ENCODE assay signal across 9 cellular contexts in genomic region chr20:34710568-34710839, GRCh38. TPM values are rescaled to one million over a fixed set of nuclear protein-coding genes. Genes with fewer than 3 reads are reported as not detected.
DNase-seq lines count a peak whose midpoint lies in the region; ATAC-seq and TF ChIP-seq lines count a peak whose summit lies in the region.
"Had no signal": no experiment of that assay in that cellular context is flagged by ENCODE, and none has a peak within 500 bp of the region (broad histone marks: within the 10 kb centered on the region; RNA-seq: fewer than 3 reads in every experiment).

No MANE protein-coding gene starts in this region.

- H3K36me3 ChIP-seq in stomach smooth muscle (ENCODE audit: control insufficient read depth in 2 of 2, insufficient read depth in 2 of 2, low read length in 2 of 2): peaks cover 26 to 28% of the 10 kb centered on the region in 2 donors

- H3K9ac ChIP-seq in stomach smooth muscle (ENCODE audit: low read length in 2 of 2): peak overlapping the region; percentile 83 to 86

- POLR2A ChIA-PET in activated CD4-positive, alpha-beta T cell treated with anti-CD3 and anti-CD28 coated beads, Interleukin-2, amount 10 ng/mL, durations not matched to agents 7 days and 5 days (lab: Charles Lee): no interaction called here
- POLR2A ChIA-PET in activated B cell treated with CpG ODN at 0.5 μM for 24 hours (lab: Charles Lee): interaction anchor here (1.4 kb wide), 1 partner anchor 33 kb away, joined by 7 read pairs; the partner anchor contains the start of gene PIGU

- intact Hi-C loops in activated B cell treated with CpG ODN at 0.5 μM for 24 hours (cut with micrococcal nuclease): no loop called here

- H3K9me3 Mint-ChIP-seq in activated CD4-positive, alpha-beta T cell treated with anti-CD3 and anti-CD28 coated beads, Interleukin-2, amount 10 ng/mL, durations not matched to agents 7 days and 5 days: no peaks in the 10 kb centered on the region
- no peaks in the 10 kb centered on the region for H3K9me3 Mint-ChIP-seq in activated B cell treated with CpG ODN at 0.5 μM for 24 hours

- CTCF ChIA-PET in activated CD4-positive, alpha-beta T cell treated with anti-CD3 and anti-CD28 coated beads, Interleukin-2, amount 10 ng/mL, durations not matched to agents 7 days and 5 days (lab: Charles Lee): interaction anchor here (1.0 to 2.4 kb wide), 3 partner anchors 9 to 398 kb away, joined by 3 to 8 read pairs (median 6); no protein-coding TSS in a partner anchor
- CTCF ChIA-PET in activated B cell treated with CpG ODN at 0.5 μM for 24 hours (lab: Charles Lee): interaction anchor here (1.2 kb wide), 1 partner anchor 172 kb away, joined by 3 read pairs; no protein-coding TSS in a partner anchor

- no peak for TF ChIP-seq CTCF in activated B cell treated with CpG ODN at 0.5 μM for 24 hours (IDR thresholded peaks at IDR 0.05)

- peak overlapping the region; percentile 74 for H3K4me3 Mint-ChIP-seq in activated CD4-positive, alpha-beta T cell treated with anti-CD3 and anti-CD28 coated beads, Interleukin-2, amount 10 ng/mL, durations not matched to agents 7 days and 5 days
- H3K4me3 Mint-ChIP-seq in activated B cell treated with CpG ODN at 0.5 μM for 24 hours: peak overlapping the region; percentile 80

- H3K27me3 Mint-ChIP-seq in activated CD4-positive, alpha-beta T cell treated with anti-CD3 and anti-CD28 coated beads, Interleukin-2, amount 10 ng/mL, durations not matched to agents 7 days and 5 days: peaks cover 10% of the 10 kb centered on the region
- no peaks in the 10 kb centered on the region for H3K27me3 Mint-ChIP-seq in activated B cell treated with CpG ODN at 0.5 μM for 24 hours

- H3K27me3 ChIP-seq in stomach smooth muscle (ENCODE audit: control insufficient read depth in 1 of 2, insufficient read depth in 2 of 2, low read length in 2 of 2): no peaks in the 10 kb centered on the region

- peaks cover 54% of the 10 kb centered on the region for H3K4me1 ChIP-seq in stomach smooth muscle (ENCODE audit: control insufficient read depth, insufficient read depth, low read length)

- peaks cover 9% of the 10 kb centered on the region for H3K36me3 Mint-ChIP-seq in activated CD4-positive, alpha-beta T cell treated with anti-CD3 and anti-CD28 coated beads, Interleukin-2, amount 10 ng/mL, durations not matched to agents 7 days and 5 days (ENCODE audit: low read depth)
- H3K36me3 Mint-ChIP-seq in activated B cell treated with CpG ODN at 0.5 μM for 24 hours (ENCODE audit: low read depth): peaks cover 22% of the 10 kb centered on the region

- H3K4me3 ChIP-seq in iPS-11a (ENCODE audit: low read depth, low read length): peak overlapping the region; percentile 66
- H3K4me3 ChIP-seq in stomach smooth muscle (ENCODE audit: low read length in 2 of 2): peak overlapping the region; percentile 70 to 81

- no peaks in the 10 kb centered on the region for H3K9me3 ChIP-seq in stomach smooth muscle (ENCODE audit: control insufficient read depth in 2 of 2, low read length in 2 of 2)

- H3K27ac Mint-ChIP-seq in activated CD4-positive, alpha-beta T cell treated with anti-CD3 and anti-CD28 coated beads, Interleukin-2, amount 10 ng/mL, durations not matched to agents 7 days and 5 days: peak overlapping the region; percentile 67
- peak overlapping the region; percentile 57 for H3K27ac Mint-ChIP-seq in activated B cell treated with CpG ODN at 0.5 μM for 24 hours

- ATAC-seq in activated B cell treated with CpG ODN at 0.5 μM for 24 hours (ENCODE audit: low read depth) (no peak), HG02885 (IDR thresholded peaks at IDR 0.05; ENCODE audit: poor library complexity, unreplicated experiment) (no peak), HG03571 (IDR thresholded peaks at IDR 0.05; ENCODE audit: unreplicated experiment) (no peak)

- peak overlapping the region; percentile 94 for H3K27ac ChIP-seq in stomach smooth muscle (ENCODE audit: low read length)

- no peak for DNase-seq in activated CD4-positive, alpha-beta T cell treated with anti-CD3 and anti-CD28 coated beads, Interleukin-2, amount 10 ng/mL, durations not matched to agents 7 days and 5 days
- no peak for DNase-seq in activated CD4-positive, alpha-beta T cell treated with anti-CD3 and anti-CD28 coated beads for 48 hours
- DNase-seq in activated B cell treated with CpG ODN at 0.5 μM for 24 hours: no peak
- DNase-seq in middle frontal gyrus (ENCODE audit: extremely low spot score, low spot score): no peak
- DNase-seq: KG1 had no signal

- H3K4me1 Mint-ChIP-seq in activated CD4-positive, alpha-beta T cell treated with anti-CD3 and anti-CD28 coated beads, Interleukin-2, amount 10 ng/mL, durations not matched to agents 7 days and 5 days: peaks cover 26% of the 10 kb centered on the region
- peaks cover 13% of the 10 kb centered on the region for H3K4me1 Mint-ChIP-seq in activated B cell treated with CpG ODN at 0.5 μM for 24 hours

RNA-seq across cellular contexts. Expression of gene TP53INP2, which starts 6.4 kb away (rescaled TPM):
- 1 to 10 TPM; 1.3 to 2.6 TPM for total RNA-seq in activated CD4-positive, alpha-beta T cell treated with anti-CD3 and anti-CD28 coated beads, Interleukin-2, amount 10 ng/mL, durations not matched to agents 7 days and 5 days
- 4.0 and 4.2 TPM in 2 replicates for total RNA-seq in activated B cell treated with CpG ODN at 0.5 μM for 24 hours

RNA-seq across cellular contexts. Expression of gene PIGU, which starts 33.6 kb away (rescaled TPM):
- total RNA-seq in activated CD4-positive, alpha-beta T cell treated with anti-CD3 and anti-CD28 coated beads, Interleukin-2, amount 10 ng/mL, durations not matched to agents 7 days and 5 days: 10 to 100 TPM; 18.7 to 21.6 TPM
- total RNA-seq in activated B cell treated with CpG ODN at 0.5 μM for 24 hours: 14.7 and 15.3 TPM in 2 replicates
